12 cellular contexts compared by ENCODE assay signal in genomic region chr15:60575995-60576394, GRCh38.
DNase-seq lines count a peak whose midpoint lies in the region; FAIRE-seq and TF ChIP-seq lines count a peak whose summit lies in the region.
"Had no signal": no experiment of that assay in that cellular context is flagged by ENCODE, and none has a peak within 500 bp of the region (broad histone marks: within the 10 kb centered on the region; RNA-seq: fewer than 3 reads in every experiment).

No MANE protein-coding gene starts in this region.

- no peak overlapping the region for H2AFZ ChIP-seq in H1 (ENCODE audit: low read length)
- H2AFZ ChIP-seq: parathyroid adenoma had no signal

- no peak overlapping the region for H2AK5ac ChIP-seq in H1 (ENCODE audit: low read depth, low read length)

- H3K36me3 ChIP-seq in H1 (ENCODE audit: control insufficient read depth in 2 of 4, insufficient read depth in 4 of 4, low read length in 3 of 4): no peaks in the 10 kb centered on the region

- TF ChIP-seq EP300 in H1 (IDR thresholded peaks at IDR 0.05; ENCODE audit: borderline replicate concordance in 1 of 2, low read depth in 2 of 2, low read length in 2 of 2): no peak

- no peaks in the 10 kb centered on the region for H3K9me3 Mint-ChIP-seq in osteocyte (ENCODE audit: unreplicated experiment)

- TF ChIP-seq CTCF in GM12865 (IDR thresholded peaks at IDR 0.05; ENCODE audit: insufficient read depth, low read depth, low read length, missing control alignments): no peak
- no peak for TF ChIP-seq CTCF in H1 (IDR thresholded peaks at IDR 0.05; ENCODE audit: control extremely low read depth in 1 of 3, insufficient read depth in 1 of 3, low read depth in 1 of 3, low read length in 3 of 3)
- TF ChIP-seq CTCF in osteocyte (IDR thresholded peaks at IDR 0.05): no peak

- H2BK5ac ChIP-seq in H1 (ENCODE audit: low read depth, low read length): no peak overlapping the region

- H4K91ac ChIP-seq in H1 (replicated peaks; ENCODE audit: insufficient read length, low read length): no peak overlapping the region

- H3K27me3 Mint-ChIP-seq in osteocyte (ENCODE audit: unreplicated experiment): no peaks in the 10 kb centered on the region

- H2BK12ac ChIP-seq in H1 (ENCODE audit: low read depth, low read length): no peak overlapping the region

- H3K4me3 Mint-ChIP-seq in osteocyte (ENCODE audit: unreplicated experiment): peak overlapping the region; percentile 33

- peaks cover 0 to 23% (median 9%) of the 10 kb centered on the region in 4 experiments; a peak in 4 of 7 replicates for H3K4me1 ChIP-seq in H1 (replicated peaks in 1 of 4; ENCODE audit: control insufficient read depth in 3 of 4, insufficient read depth in 4 of 4, low read length in 3 of 4)

- DNase-seq in GM12865 (ENCODE audit: low read depth) (peak; percentile 21), M059J (ENCODE audit: low read depth) (peak; percentile 9), H1 (ENCODE audit: low read depth in 1 of 2, low spot score in 2 of 2) (no peak), osteocyte (ENCODE audit: extremely low spot score, unreplicated experiment) (no peak), HuH-7.5 (ENCODE audit: low spot score) (no peak), DMS114 treated with DMSO at 0.1 percent for 48 hours (lab: John Stamatoyannopoulos, UW; ENCODE audit: unreplicated experiment) (no peak), KBM-7 (no peak)
- DNase-seq: NCI-H1694 had no signal

- POLR2A ChIA-PET in H1 (lab: Charles Lee; ENCODE audit: partially characterized antibody): interaction anchor here (1.3 kb wide), 1 partner anchor 17 kb away, joined by 3 read pairs; no protein-coding TSS in a partner anchor

- H3K18ac ChIP-seq in H1 (ENCODE audit: extremely low read depth, low read length): 0 out of 2 replicates have a peak overlapping the region, but pooled peaks have one; percentile 26

- H3K27ac ChIP-seq in H1 (ENCODE audit: low read depth, low read length): no peak overlapping the region
- H3K27ac ChIP-seq: epithelial cell of prostate, parathyroid adenoma, VCaP had no signal

- H2BK120ac ChIP-seq in H1 (replicated peaks; ENCODE audit: low read depth, low read length): no peak overlapping the region

- no peak overlapping the region; a peak in 1 of 4 replicates for H3K4me2 ChIP-seq in H1 (ENCODE audit: insufficient read depth in 1 of 2, low read depth in 2 of 2, low read length in 2 of 2)

- H3K14ac ChIP-seq in H1 (ENCODE audit: insufficient read length): no peak overlapping the region

- peaks cover 10% of the 10 kb centered on the region for H3K36me3 Mint-ChIP-seq in osteocyte (ENCODE audit: unreplicated experiment)

- H3K79me1 ChIP-seq in H1 (ENCODE audit: low read depth, low read length): peaks cover 2% of the 10 kb centered on the region; the same call in 1 of the 2 replicates

- no peak overlapping the region for H3K56ac ChIP-seq in H1 (replicated peaks; ENCODE audit: insufficient read length, low read depth, low read length)

- H4K8ac ChIP-seq in H1 (ENCODE audit: extremely low read depth, insufficient read depth, low read length): no peak overlapping the region

- no peak for TF ChIP-seq RAD21 in H1 (IDR thresholded peaks at IDR 0.05 in 1 of 2, conservative IDR thresholded peaks at IDR 0.05 in 1 of 2; ENCODE audit: low read depth in 2 of 2, low read length in 2 of 2)

- WGBS in H1 (ENCODE audit: extremely low coverage in 1 of 2, insufficient coverage in 1 of 2, insufficient read length in 1 of 2, insufficient replicate concordance in 2 of 2, low coverage in 1 of 2, low lambda C conversion rate in 2 of 2, missing lambda C conversion rate in 1 of 2), 2 experiments: 72% methylated on average over 3 of the region's 3 CpGs; no CpG with 5 or more reads in 1 of the 2 experiments

- H3K23me2 ChIP-seq in H1 (ENCODE audit: low read depth, low read length): no peaks in the 10 kb centered on the region

- no peaks in the 10 kb centered on the region for H4K20me1 ChIP-seq in H1 (replicated peaks in 1 of 2; ENCODE audit: control insufficient read depth in 1 of 2, insufficient read depth in 2 of 2, low read length in 2 of 2)

- H3K4me1 Mint-ChIP-seq in osteocyte (ENCODE audit: unreplicated experiment): peaks cover 30% of the 10 kb centered on the region

- H3K4me3 ChIP-seq in GM12865 (ENCODE audit: low read depth, low read length) (peak overlapping the region; percentile 51), H1 (ENCODE audit: extremely low read depth in 1 of 4, insufficient read depth in 2 of 4, low read depth in 3 of 4, low read length in 4 of 4) (no peak overlapping the region)

- no peaks in the 10 kb centered on the region for H3K9me3 ChIP-seq in H1 (ENCODE audit: insufficient read depth in 2 of 2, low read depth in 1 of 2, low read length in 1 of 2)

- H3K27me3 ChIP-seq in H1 (replicated peaks in 1 of 4; ENCODE audit: control insufficient read depth in 3 of 4, extremely low read depth in 1 of 4, insufficient read depth in 3 of 4, low read length in 3 of 4): no peaks in the 10 kb centered on the region

- no peak overlapping the region for H3K9ac ChIP-seq in H1 (replicated peaks in 1 of 4; ENCODE audit: extremely low read depth in 1 of 4, low read depth in 3 of 4, low read length in 3 of 4)
- H3K9ac ChIP-seq: parathyroid adenoma had no signal

- no peak overlapping the region; the same call in 1 of the 2 replicates for H2BK15ac ChIP-seq in H1 (ENCODE audit: low read length)

- no peak for FAIRE-seq in H1 (lab: Jason Lieb, UNC)
- FAIRE-seq: astrocyte had no signal

- no peak for TF ChIP-seq POLR2A in H1 (IDR thresholded peaks at IDR 0.05; ENCODE audit: control extremely low read depth in 1 of 2, low read depth in 2 of 2, low read length in 2 of 2)

- H2BK20ac ChIP-seq in H1 (ENCODE audit: low read length): no peak overlapping the region

- H3K4ac ChIP-seq in H1 (replicated peaks; ENCODE audit: insufficient read length, low read depth, low read length): no peak overlapping the region

- peaks cover 0 to 32% of the 10 kb centered on the region in 2 experiments; a peak in 2 of 4 replicates for H3K79me2 ChIP-seq in H1 (ENCODE audit: control insufficient read depth in 1 of 2, insufficient read depth in 2 of 2, low read length in 2 of 2)

- CTCF ChIA-PET in H1 (lab: Charles Lee; ENCODE audit: partially characterized antibody): interaction anchor here (1.7 to 2.9 kb wide), 3 partner anchors 10 to 68 kb away, joined by 4 to 9 read pairs (median 7); no protein-coding TSS in a partner anchor

- peak overlapping the region; percentile 52 for H3K27ac Mint-ChIP-seq in osteocyte (ENCODE audit: unreplicated experiment)

- peak overlapping the region; percentile 32 for H3K23ac ChIP-seq in H1 (ENCODE audit: insufficient read length)

- in situ Hi-C loops in KBM-7 (cut with MboI; ENCODE audit: low pct_unique_long_range_greater_than_20kb, low sequenced_read_pairs): no loop called here

- no peak overlapping the region for H4K5ac ChIP-seq in H1 (ENCODE audit: insufficient read length, low read depth, low read length)

TF ChIP-seq in H1, 55 proteins besides CTCF, POLR2A, EP300 and RAD21:
- TF ChIP-seq CHD1 (IDR thresholded peaks at IDR 0.05; ENCODE audit: low read depth, low read length): no peak
- no peak for TF ChIP-seq JUND (IDR thresholded peaks at IDR 0.05; ENCODE audit: low read length)
- TF ChIP-seq CEBPB (IDR thresholded peaks at IDR 0.05; ENCODE audit: low read depth, low read length): peak; percentile 46; the same call in 1 of the 2 replicates
TF ChIP-seq in H1: peak in this region for 1.

Comparison
In these comparisons a context has a peak if more than half of its experiments do, and no peak if none do; other contexts are left out.
1. DNase-seq: peak in GM12865 (single experiment) and M059J (single experiment); none in H1 (0 of 2), osteocyte (single experiment), HuH-7.5 (single experiment), DMS114 treated with DMSO at 0.1 percent for 48 hours (single experiment) and KBM-7 (single experiment).